In genomic region chr2:27890146-27891062, GRCh38 we compare ENCODE assay signal across 1 cellular context.
TF ChIP-seq lines count a peak whose summit lies in the region.

Gene BABAM2, plus strand, starts transcription at chr2:27890729. Its CDS starts 3,828 bp downstream, at chr2:27894557.
Gene RBKS, minus strand, starts transcription at chr2:27890387. Its CDS starts 42 bp downstream, at chr2:27890345.

TF ChIP-seq in HepG2, 621 proteins besides CTCF, POLR2A, EP300 and RAD21 (continued from another document and continues in another):
- TF ChIP-seq, protein P1, sequence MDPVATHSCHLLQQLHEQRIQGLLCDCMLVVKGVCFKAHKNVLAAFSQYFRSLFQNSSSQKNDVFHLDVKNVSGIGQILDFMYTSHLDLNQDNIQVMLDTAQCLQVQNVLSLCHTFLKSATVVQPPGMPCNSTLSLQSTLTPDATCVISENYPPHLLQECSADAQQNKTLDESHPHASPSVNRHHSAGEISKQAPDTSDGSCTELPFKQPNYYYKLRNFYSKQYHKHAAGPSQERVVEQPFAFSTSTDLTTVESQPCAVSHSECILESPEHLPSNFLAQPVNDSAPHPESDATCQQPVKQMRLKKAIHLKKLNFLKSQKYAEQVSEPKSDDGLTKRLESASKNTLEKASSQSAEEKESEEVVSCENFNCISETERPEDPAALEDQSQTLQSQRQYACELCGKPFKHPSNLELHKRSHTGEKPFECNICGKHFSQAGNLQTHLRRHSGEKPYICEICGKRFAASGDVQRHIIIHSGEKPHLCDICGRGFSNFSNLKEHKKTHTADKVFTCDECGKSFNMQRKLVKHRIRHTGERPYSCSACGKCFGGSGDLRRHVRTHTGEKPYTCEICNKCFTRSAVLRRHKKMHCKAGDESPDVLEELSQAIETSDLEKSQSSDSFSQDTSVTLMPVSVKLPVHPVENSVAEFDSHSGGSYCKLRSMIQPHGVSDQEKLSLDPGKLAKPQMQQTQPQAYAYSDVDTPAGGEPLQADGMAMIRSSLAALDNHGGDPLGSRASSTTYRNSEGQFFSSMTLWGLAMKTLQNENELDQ (CRISPR knock-in tag; IDR thresholded peaks at IDR 0.05; ENCODE audit: borderline replicate concordance): no peak
- TF ChIP-seq TGIF2 (CRISPR knock-in tag; IDR thresholded peaks at IDR 0.05): peak; percentile 96
- TF ChIP-seq ZBTB3 (CRISPR knock-in tag; IDR thresholded peaks at IDR 0.05; ENCODE audit: borderline replicate concordance, low read depth): peak; percentile 30; the same call in 1 of the 2 replicates
- peak; percentile 99 for TF ChIP-seq ZNF335 (CRISPR knock-in tag; IDR thresholded peaks at IDR 0.05)
- TF ChIP-seq ZNF614 (CRISPR knock-in tag; IDR thresholded peaks at IDR 0.05; ENCODE audit: borderline replicate concordance): peak; percentile 38; the same call in 1 of the 2 replicates
- TF ChIP-seq BORCS8-MEF2B (CRISPR knock-in tag; IDR thresholded peaks at IDR 0.05): peak; percentile 96
- TF ChIP-seq TRIM24 (CRISPR knock-in tag; IDR thresholded peaks at IDR 0.05): no peak
- no peak for TF ChIP-seq ZNF496 (CRISPR knock-in tag; IDR thresholded peaks at IDR 0.05; ENCODE audit: insufficient replicate concordance)
- peak; percentile 100 for TF ChIP-seq SALL2 (CRISPR knock-in tag; IDR thresholded peaks at IDR 0.05)
- TF ChIP-seq ZNF841 (CRISPR knock-in tag; IDR thresholded peaks at IDR 0.05; ENCODE audit: borderline replicate concordance): no peak
- peak; percentile 80; the same call in 1 of the 2 replicates for TF ChIP-seq ATF5 (CRISPR knock-in tag; IDR thresholded peaks at IDR 0.05; ENCODE audit: low read depth)
- 0 out of 2 replicates have a peak, but pooled peaks have one; percentile 58 for TF ChIP-seq ZNF790 (CRISPR knock-in tag; IDR thresholded peaks at IDR 0.05; ENCODE audit: borderline replicate concordance)
- peak; percentile 81 for TF ChIP-seq ZNF605 (CRISPR knock-in tag; IDR thresholded peaks at IDR 0.05)
- peak; percentile 19; the same call in 1 of the 2 replicates for TF ChIP-seq SIN3B (IDR thresholded peaks at IDR 0.05; ENCODE audit: low read length)
- no peak for TF ChIP-seq MBNL3 (CRISPR knock-in tag; conservative IDR thresholded peaks at IDR 0.05)
- peak; percentile 33; the same call in 1 of the 2 replicates for TF ChIP-seq ZNF552 (CRISPR knock-in tag; IDR thresholded peaks at IDR 0.05; ENCODE audit: borderline replicate concordance)
- TF ChIP-seq TCF7L2 (IDR thresholded peaks at IDR 0.05; ENCODE audit: low read depth, low read length): no peak
- TF ChIP-seq ZBTB8A (CRISPR knock-in tag; IDR thresholded peaks at IDR 0.05; ENCODE audit: borderline replicate concordance, low read depth): no peak; the same call in 1 of the 2 replicates
- no peak for TF ChIP-seq ZNF562 (CRISPR knock-in tag; IDR thresholded peaks at IDR 0.05; ENCODE audit: borderline replicate concordance)
- TF ChIP-seq KLF12 (CRISPR knock-in tag; IDR thresholded peaks at IDR 0.05; ENCODE audit: borderline replicate concordance): peak; percentile 63; the same call in 1 of the 2 replicates
- TF ChIP-seq EEA1 (CRISPR knock-in tag; IDR thresholded peaks at IDR 0.05; ENCODE audit: borderline replicate concordance): no peak; the same call in 1 of the 2 replicates
- TF ChIP-seq ZBTB39 (CRISPR knock-in tag; IDR thresholded peaks at IDR 0.05): no peak; the same call in 1 of the 2 replicates
- TF ChIP-seq FOSL2 (CRISPR knock-in tag; IDR thresholded peaks at IDR 0.05): peak; percentile 60
- TF ChIP-seq GMEB1 (CRISPR knock-in tag; IDR thresholded peaks at IDR 0.05; ENCODE audit: borderline replicate concordance): peak; percentile 98
- TF ChIP-seq SOX13 (IDR thresholded peaks at IDR 0.05): peak; percentile 35; the same call in 1 of the 2 replicates
- peak in 1 of 2 experiments; percentile 30; a peak in 2 of 4 replicates for TF ChIP-seq SOX13 (CRISPR knock-in tag; conservative IDR thresholded peaks at IDR 0.05 in 1 of 2, IDR thresholded peaks at IDR 0.05 in 1 of 2)
- TF ChIP-seq, protein P2, sequence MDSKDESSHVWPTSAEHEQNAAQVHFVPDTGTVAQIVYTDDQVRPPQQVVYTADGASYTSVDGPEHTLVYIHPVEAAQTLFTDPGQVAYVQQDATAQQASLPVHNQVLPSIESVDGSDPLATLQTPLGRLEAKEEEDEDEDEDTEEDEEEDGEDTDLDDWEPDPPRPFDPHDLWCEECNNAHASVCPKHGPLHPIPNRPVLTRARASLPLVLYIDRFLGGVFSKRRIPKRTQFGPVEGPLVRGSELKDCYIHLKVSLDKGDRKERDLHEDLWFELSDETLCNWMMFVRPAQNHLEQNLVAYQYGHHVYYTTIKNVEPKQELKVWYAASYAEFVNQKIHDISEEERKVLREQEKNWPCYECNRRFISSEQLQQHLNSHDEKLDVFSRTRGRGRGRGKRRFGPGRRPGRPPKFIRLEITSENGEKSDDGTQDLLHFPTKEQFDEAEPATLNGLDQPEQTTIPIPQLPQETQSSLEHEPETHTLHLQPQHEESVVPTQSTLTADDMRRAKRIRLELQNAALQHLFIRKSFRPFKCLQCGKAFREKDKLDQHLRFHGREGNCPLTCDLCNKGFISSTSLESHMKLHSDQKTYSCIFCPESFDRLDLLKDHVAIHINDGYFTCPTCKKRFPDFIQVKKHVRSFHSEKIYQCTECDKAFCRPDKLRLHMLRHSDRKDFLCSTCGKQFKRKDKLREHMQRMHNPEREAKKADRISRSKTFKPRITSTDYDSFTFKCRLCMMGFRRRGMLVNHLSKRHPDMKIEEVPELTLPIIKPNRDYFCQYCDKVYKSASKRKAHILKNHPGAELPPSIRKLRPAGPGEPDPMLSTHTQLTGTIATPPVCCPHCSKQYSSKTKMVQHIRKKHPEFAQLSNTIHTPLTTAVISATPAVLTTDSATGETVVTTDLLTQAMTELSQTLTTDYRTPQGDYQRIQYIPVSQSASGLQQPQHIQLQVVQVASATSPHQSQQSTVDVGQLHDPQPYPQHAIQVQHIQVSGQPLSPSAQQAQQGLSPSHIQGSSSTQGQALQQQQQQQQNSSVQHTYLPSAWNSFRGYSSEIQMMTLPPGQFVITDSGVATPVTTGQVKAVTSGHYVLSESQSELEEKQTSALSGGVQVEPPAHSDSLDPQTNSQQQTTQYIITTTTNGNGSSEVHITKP (CRISPR knock-in tag; IDR thresholded peaks at IDR 0.05; ENCODE audit: low read depth): no peak
- TF ChIP-seq PAXIP1 (CRISPR knock-in tag; conservative IDR thresholded peaks at IDR 0.05): peak; percentile 82
- TF ChIP-seq ZNF446 (CRISPR knock-in tag; IDR thresholded peaks at IDR 0.05): no peak
- TF ChIP-seq ZNF709 (CRISPR knock-in tag; IDR thresholded peaks at IDR 0.05): peak; percentile 84; the same call in 1 of the 2 replicates
- TF ChIP-seq, protein P3, sequence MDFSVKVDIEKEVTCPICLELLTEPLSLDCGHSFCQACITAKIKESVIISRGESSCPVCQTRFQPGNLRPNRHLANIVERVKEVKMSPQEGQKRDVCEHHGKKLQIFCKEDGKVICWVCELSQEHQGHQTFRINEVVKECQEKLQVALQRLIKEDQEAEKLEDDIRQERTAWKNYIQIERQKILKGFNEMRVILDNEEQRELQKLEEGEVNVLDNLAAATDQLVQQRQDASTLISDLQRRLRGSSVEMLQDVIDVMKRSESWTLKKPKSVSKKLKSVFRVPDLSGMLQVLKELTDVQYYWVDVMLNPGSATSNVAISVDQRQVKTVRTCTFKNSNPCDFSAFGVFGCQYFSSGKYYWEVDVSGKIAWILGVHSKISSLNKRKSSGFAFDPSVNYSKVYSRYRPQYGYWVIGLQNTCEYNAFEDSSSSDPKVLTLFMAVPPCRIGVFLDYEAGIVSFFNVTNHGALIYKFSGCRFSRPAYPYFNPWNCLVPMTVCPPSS (IDR thresholded peaks at IDR 0.05): no peak
- no peak for TF ChIP-seq TCF12 (IDR thresholded peaks at IDR 0.05)
- TF ChIP-seq TCF12 (CRISPR knock-in tag; IDR thresholded peaks at IDR 0.05): no peak
- TF ChIP-seq ZNF572 (CRISPR knock-in tag; IDR thresholded peaks at IDR 0.05): peak; percentile 97; the same call in 1 of the 2 replicates
- TF ChIP-seq ZNF44 (CRISPR knock-in tag; IDR thresholded peaks at IDR 0.05): 0 out of 2 replicates have a peak, but pooled peaks have one; percentile 21
- peak; percentile 76 for TF ChIP-seq KAT8 (CRISPR knock-in tag; IDR thresholded peaks at IDR 0.05)
- no peak for TF ChIP-seq GLI4 (CRISPR knock-in tag; IDR thresholded peaks at IDR 0.05; ENCODE audit: borderline replicate concordance)
- no peak; the same call in 1 of the 2 replicates for TF ChIP-seq KDM4B (CRISPR knock-in tag; IDR thresholded peaks at IDR 0.05)
- TF ChIP-seq, protein P4, sequence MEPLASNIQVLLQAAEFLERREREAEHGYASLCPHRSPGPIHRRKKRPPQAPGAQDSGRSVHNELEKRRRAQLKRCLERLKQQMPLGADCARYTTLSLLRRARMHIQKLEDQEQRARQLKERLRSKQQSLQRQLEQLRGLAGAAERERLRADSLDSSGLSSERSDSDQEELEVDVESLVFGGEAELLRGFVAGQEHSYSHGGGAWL (CRISPR knock-in tag; IDR thresholded peaks at IDR 0.05): no peak; the same call in 1 of the 2 replicates
- TF ChIP-seq, protein P5, sequence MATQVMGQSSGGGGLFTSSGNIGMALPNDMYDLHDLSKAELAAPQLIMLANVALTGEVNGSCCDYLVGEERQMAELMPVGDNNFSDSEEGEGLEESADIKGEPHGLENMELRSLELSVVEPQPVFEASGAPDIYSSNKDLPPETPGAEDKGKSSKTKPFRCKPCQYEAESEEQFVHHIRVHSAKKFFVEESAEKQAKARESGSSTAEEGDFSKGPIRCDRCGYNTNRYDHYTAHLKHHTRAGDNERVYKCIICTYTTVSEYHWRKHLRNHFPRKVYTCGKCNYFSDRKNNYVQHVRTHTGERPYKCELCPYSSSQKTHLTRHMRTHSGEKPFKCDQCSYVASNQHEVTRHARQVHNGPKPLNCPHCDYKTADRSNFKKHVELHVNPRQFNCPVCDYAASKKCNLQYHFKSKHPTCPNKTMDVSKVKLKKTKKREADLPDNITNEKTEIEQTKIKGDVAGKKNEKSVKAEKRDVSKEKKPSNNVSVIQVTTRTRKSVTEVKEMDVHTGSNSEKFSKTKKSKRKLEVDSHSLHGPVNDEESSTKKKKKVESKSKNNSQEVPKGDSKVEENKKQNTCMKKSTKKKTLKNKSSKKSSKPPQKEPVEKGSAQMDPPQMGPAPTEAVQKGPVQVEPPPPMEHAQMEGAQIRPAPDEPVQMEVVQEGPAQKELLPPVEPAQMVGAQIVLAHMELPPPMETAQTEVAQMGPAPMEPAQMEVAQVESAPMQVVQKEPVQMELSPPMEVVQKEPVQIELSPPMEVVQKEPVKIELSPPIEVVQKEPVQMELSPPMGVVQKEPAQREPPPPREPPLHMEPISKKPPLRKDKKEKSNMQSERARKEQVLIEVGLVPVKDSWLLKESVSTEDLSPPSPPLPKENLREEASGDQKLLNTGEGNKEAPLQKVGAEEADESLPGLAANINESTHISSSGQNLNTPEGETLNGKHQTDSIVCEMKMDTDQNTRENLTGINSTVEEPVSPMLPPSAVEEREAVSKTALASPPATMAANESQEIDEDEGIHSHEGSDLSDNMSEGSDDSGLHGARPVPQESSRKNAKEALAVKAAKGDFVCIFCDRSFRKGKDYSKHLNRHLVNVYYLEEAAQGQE (IDR thresholded peaks at IDR 0.05; ENCODE audit: borderline replicate concordance in 1 of 2, low read depth in 1 of 2, low read length in 2 of 2): peak; percentile 23 to 86
- TF ChIP-seq NFATC3 (CRISPR knock-in tag; IDR thresholded peaks at IDR 0.05): no peak
- TF ChIP-seq CREM (IDR thresholded peaks at IDR 0.05): no peak; the same call in 1 of the 2 replicates
- no peak for TF ChIP-seq CREM (CRISPR knock-in tag; IDR thresholded peaks at IDR 0.05)
